2 cellular contexts compared by ENCODE assay signal in the genomic region with DNA sequence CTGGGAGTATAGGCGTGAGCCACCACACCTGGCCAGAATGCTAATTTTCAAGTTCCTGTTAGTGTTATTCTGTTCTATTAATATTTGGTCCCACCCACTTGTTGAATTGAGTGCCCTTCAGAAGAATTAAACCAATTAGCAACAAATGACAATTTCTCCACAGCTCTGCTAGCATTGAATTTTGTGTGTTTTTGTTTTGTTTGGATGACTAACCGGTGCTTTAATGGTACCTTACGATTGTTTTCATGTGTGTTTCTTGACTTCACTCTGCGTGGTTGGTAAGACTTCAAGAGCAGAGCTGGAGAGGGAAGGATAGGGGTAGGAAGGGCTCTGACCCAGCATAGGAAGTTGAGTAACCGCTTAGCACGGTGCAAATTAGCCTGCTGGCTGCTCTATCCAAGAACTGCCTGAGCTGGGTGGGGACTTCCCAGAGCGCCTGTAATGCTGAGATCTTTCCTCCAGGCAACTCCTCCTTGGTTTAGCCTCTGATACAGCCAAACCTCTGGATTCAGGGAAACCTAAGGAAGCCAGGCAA.
A peak's percentile ranks its signal among the peaks of the same experiment; 100 is the strongest.
TF ChIP-seq lines count a peak whose summit lies in the region.

No MANE protein-coding gene starts in this region.

TF ChIP-seq in GM23338, 12 proteins besides CTCF, POLR2A, EP300 and RAD21 (continued from another document):
- TF ChIP-seq, protein P1, sequence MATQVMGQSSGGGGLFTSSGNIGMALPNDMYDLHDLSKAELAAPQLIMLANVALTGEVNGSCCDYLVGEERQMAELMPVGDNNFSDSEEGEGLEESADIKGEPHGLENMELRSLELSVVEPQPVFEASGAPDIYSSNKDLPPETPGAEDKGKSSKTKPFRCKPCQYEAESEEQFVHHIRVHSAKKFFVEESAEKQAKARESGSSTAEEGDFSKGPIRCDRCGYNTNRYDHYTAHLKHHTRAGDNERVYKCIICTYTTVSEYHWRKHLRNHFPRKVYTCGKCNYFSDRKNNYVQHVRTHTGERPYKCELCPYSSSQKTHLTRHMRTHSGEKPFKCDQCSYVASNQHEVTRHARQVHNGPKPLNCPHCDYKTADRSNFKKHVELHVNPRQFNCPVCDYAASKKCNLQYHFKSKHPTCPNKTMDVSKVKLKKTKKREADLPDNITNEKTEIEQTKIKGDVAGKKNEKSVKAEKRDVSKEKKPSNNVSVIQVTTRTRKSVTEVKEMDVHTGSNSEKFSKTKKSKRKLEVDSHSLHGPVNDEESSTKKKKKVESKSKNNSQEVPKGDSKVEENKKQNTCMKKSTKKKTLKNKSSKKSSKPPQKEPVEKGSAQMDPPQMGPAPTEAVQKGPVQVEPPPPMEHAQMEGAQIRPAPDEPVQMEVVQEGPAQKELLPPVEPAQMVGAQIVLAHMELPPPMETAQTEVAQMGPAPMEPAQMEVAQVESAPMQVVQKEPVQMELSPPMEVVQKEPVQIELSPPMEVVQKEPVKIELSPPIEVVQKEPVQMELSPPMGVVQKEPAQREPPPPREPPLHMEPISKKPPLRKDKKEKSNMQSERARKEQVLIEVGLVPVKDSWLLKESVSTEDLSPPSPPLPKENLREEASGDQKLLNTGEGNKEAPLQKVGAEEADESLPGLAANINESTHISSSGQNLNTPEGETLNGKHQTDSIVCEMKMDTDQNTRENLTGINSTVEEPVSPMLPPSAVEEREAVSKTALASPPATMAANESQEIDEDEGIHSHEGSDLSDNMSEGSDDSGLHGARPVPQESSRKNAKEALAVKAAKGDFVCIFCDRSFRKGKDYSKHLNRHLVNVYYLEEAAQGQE (IDR thresholded peaks at IDR 0.05; ENCODE audit: unreplicated experiment) = no peak
- TF ChIP-seq, protein P2, sequence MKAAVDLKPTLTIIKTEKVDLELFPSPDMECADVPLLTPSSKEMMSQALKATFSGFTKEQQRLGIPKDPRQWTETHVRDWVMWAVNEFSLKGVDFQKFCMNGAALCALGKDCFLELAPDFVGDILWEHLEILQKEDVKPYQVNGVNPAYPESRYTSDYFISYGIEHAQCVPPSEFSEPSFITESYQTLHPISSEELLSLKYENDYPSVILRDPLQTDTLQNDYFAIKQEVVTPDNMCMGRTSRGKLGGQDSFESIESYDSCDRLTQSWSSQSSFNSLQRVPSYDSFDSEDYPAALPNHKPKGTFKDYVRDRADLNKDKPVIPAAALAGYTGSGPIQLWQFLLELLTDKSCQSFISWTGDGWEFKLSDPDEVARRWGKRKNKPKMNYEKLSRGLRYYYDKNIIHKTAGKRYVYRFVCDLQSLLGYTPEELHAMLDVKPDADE (IDR thresholded peaks at IDR 0.05) = no peak
- TF ChIP-seq POLR2AphosphoS5 (IDR thresholded peaks at IDR 0.05; ENCODE audit: low read depth) (no peak), JUNB (IDR thresholded peaks at IDR 0.05; ENCODE audit: unreplicated experiment) (no peak), EZH2 (IDR thresholded peaks at IDR 0.05; ENCODE audit: low read depth, unreplicated experiment) (no peak), ZNF114 (CRISPR knock-in tag; IDR thresholded peaks at IDR 0.05) (no peak), CREB1 (CRISPR knock-in tag; IDR thresholded peaks at IDR 0.05; ENCODE audit: low read depth) (no peak)

TF ChIP-seq in liver, 16 proteins besides CTCF, POLR2A, EP300 and RAD21 (continued from another document):
- TF ChIP-seq, protein P3, sequence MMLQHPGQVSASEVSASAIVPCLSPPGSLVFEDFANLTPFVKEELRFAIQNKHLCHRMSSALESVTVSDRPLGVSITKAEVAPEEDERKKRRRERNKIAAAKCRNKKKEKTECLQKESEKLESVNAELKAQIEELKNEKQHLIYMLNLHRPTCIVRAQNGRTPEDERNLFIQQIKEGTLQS (IDR thresholded peaks at IDR 0.05) = no peak
- TF ChIP-seq JUND (IDR thresholded peaks at IDR 0.05) (no peak), TAF1 (conservative IDR thresholded peaks at IDR 0.05) (no peak), RXRA (IDR thresholded peaks at IDR 0.05) (peak in 1 of 2 donors; percentile 31), SP1 (IDR thresholded peaks at IDR 0.05) (peak; percentile 24)
- TF ChIP-seq, protein P1 (IDR thresholded peaks at IDR 0.05) = no peak
- TF ChIP-seq, protein P4, sequence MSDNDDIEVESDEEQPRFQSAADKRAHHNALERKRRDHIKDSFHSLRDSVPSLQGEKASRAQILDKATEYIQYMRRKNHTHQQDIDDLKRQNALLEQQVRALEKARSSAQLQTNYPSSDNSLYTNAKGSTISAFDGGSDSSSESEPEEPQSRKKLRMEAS (IDR thresholded peaks at IDR 0.05) = no peak
